ENCODE assay signal across 2 cellular contexts in genomic region chr1:21537932-21538630, GRCh38.
TF ChIP-seq lines count a peak whose summit lies in the region.

No MANE protein-coding gene starts in this region.

TF ChIP-seq in GM23338, 12 proteins besides CTCF, POLR2A, EP300 and RAD21:
- TF ChIP-seq ZNF114 (CRISPR knock-in tag; IDR thresholded peaks at IDR 0.05), result no peak

TF ChIP-seq in H1, 55 proteins besides CTCF, POLR2A, EP300 and RAD21:
- TF ChIP-seq EZH2 (IDR thresholded peaks at IDR 0.05; ENCODE audit: low read depth, low read length, severe bottlenecking), result no peak
- TF ChIP-seq, protein P1, sequence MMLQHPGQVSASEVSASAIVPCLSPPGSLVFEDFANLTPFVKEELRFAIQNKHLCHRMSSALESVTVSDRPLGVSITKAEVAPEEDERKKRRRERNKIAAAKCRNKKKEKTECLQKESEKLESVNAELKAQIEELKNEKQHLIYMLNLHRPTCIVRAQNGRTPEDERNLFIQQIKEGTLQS (IDR thresholded peaks at IDR 0.05; ENCODE audit: insufficient read depth, low read depth, low read length), result no peak
- TF ChIP-seq SAP30 (IDR thresholded peaks at IDR 0.05; ENCODE audit: insufficient read depth, insufficient replicate concordance, low read length), result no peak
- TF ChIP-seq CHD2 (IDR thresholded peaks at IDR 0.05; ENCODE audit: low read length), result no peak
- no peak for TF ChIP-seq HDAC6 (IDR thresholded peaks at IDR 0.05; ENCODE audit: low read depth, low read length)
- no peak for TF ChIP-seq KDM4A (IDR thresholded peaks at IDR 0.05; ENCODE audit: low read depth, low read length, severe bottlenecking)
- TF ChIP-seq, protein P2, sequence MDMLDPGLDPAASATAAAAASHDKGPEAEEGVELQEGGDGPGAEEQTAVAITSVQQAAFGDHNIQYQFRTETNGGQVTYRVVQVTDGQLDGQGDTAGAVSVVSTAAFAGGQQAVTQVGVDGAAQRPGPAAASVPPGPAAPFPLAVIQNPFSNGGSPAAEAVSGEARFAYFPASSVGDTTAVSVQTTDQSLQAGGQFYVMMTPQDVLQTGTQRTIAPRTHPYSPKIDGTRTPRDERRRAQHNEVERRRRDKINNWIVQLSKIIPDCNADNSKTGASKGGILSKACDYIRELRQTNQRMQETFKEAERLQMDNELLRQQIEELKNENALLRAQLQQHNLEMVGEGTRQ (IDR thresholded peaks at IDR 0.05; ENCODE audit: low read length), result no peak
- TF ChIP-seq YY1 (IDR thresholded peaks at IDR 0.05; ENCODE audit: low read depth, low read length), result no peak
- TF ChIP-seq RNF2 (IDR thresholded peaks at IDR 0.05; ENCODE audit: borderline replicate concordance, low read depth, low read length, missing control alignments, poor library complexity, severe bottlenecking), result no peak
